Comparison of ENCODE assay signal across 9 cellular contexts in the genomic region with DNA sequence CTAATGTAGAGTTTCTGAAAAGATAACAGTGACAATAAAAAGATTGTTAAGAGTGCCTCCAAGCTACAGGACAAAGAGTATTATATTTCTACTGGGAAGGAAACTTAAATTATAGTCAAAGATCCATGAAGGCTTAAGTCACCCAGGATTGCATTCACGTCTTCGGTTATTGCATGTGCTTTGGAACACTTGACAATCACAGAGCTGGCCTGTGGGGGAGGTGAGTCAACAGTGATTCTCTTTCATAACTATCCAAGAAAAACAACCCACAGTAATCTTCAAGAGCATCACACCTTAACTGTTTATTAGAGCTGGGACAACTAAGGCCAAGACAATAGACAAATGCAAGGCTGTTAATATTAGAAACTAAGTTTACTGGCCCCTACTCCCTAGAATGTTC. TPM values are rescaled to one million over a fixed set of nuclear protein-coding genes. Genes with fewer than 3 reads are reported as not detected.
DNase-seq lines count a peak whose midpoint lies in the region; ATAC-seq and TF ChIP-seq lines count a peak whose summit lies in the region.
"Had no signal": no experiment of that assay in that cellular context is flagged by ENCODE, and none has a peak within 500 bp of the region (broad histone marks: within the 10 kb centered on the region; RNA-seq: fewer than 3 reads in every experiment).

No MANE protein-coding gene starts in this region.

- peak overlapping the region; percentile 30; the same call in 1 of the 2 replicates for H3K4ac ChIP-seq in IMR-90 (ENCODE audit: low read depth, low read length)

- H4K5ac ChIP-seq in IMR-90 (ENCODE audit: low read depth, low read length): no peak overlapping the region; the same call in 1 of the 2 replicates

- TF ChIP-seq POLR2A in IMR-90 (IDR thresholded peaks at IDR 0.05; ENCODE audit: low read depth, low read length): no peak
- TF ChIP-seq POLR2A in right lobe of liver (IDR thresholded peaks at IDR 0.05): no peak

- H4K91ac ChIP-seq in IMR-90 (ENCODE audit: insufficient read depth, low read depth, low read length): no peak overlapping the region

- H3K23ac ChIP-seq in IMR-90 (ENCODE audit: low read depth, low read length): no peak overlapping the region

- dilution Hi-C loops in IMR-90 (cut with HindIII; ENCODE audit: low sequenced_read_pairs, unreplicated experiment): no loop called here

- H2BK5ac ChIP-seq in IMR-90 (ENCODE audit: low read depth, low read length, poor library complexity, severe bottlenecking): peak overlapping the region; percentile 63

- CTCF ChIA-PET in IMR-90 (lab: Yijun Ruan, JAX): interaction anchor here (1.1 kb wide), 1 partner anchor 13 kb away, joined by 3 read pairs; no protein-coding TSS in a partner anchor

- H4K20me1 ChIP-seq in IMR-90 (ENCODE audit: insufficient read depth, low read length): peaks cover 3% of the 10 kb centered on the region; the same call in 1 of the 2 replicates
- H4K20me1 ChIP-seq: BLaER1 had no signal

- WGBS in IMR-90 (ENCODE audit: extremely low coverage in 2 of 2, insufficient read length in 1 of 2), 2 experiments: no CpG with 5 or more reads among the region's 2 CpGs
- WGBS in right lobe of liver (ENCODE audit: insufficient coverage, low coverage, low lambda C conversion rate, missing lambda C conversion rate): 21% methylated on average over 2 of the region's 2 CpGs

- peak overlapping the region; percentile 33; the same call in 1 of the 2 replicates for H3K14ac ChIP-seq in IMR-90 (replicated peaks; ENCODE audit: low read depth, low read length)

- H2BK120ac ChIP-seq in IMR-90 (ENCODE audit: low read depth, low read length): peak overlapping the region; percentile 45; the same call in 1 of the 2 replicates

- H2BK15ac ChIP-seq in IMR-90 (ENCODE audit: low read depth, low read length): 0 out of 3 replicates have a peak overlapping the region, but pooled peaks have one; percentile 1

- H3K79me2 ChIP-seq in ACC112 (ENCODE audit: control insufficient read depth, insufficient read depth, low read length, unreplicated experiment): peaks cover 56% of the 10 kb centered on the region

- ATAC-seq in IMR-90 (ENCODE audit: low read depth) (peak; percentile 27; the same call in 1 of the 2 replicates), right lobe of liver (peak; percentile 61 to 83 (median 66))

- DNase-seq in IMR-90 (peak; percentile 86), brain microvascular endothelial cell (peak; percentile 76), right lobe of liver (no peak), GF-D8 (lab: John Stamatoyannopoulos, UW) (no peak), ecto neural progenitor cell (ENCODE audit: low spot score) (no peak), NCI-H187 (lab: John Stamatoyannopoulos, UW) (no peak), BE2C (no peak)

- H3K4me3 ChIP-seq in ACC112 (ENCODE audit: low read depth, low read length) (peak overlapping the region; percentile 31), IMR-90 (ENCODE audit: insufficient read depth, low read depth, low read length) (no peak overlapping the region), brain microvascular endothelial cell (ENCODE audit: low read depth, low read length) (no peak overlapping the region), right lobe of liver (no peak overlapping the region), BE2C (ENCODE audit: low read depth, low read length) (no peak overlapping the region)
- H3K4me3 ChIP-seq: BLaER1 had no signal

- peak overlapping the region; percentile 42; the same call in 1 of the 2 replicates for H3K4me2 ChIP-seq in IMR-90 (ENCODE audit: low read depth, low read length)
- H3K4me2 ChIP-seq: BLaER1 had no signal

- H3K36me3 ChIP-seq in ACC112 (ENCODE audit: insufficient read depth, low read length): peaks cover 14% of the 10 kb centered on the region; the same call in 1 of the 2 replicates
- no peaks in the 10 kb centered on the region for H3K36me3 ChIP-seq in IMR-90 (ENCODE audit: control insufficient read depth, insufficient read depth, low read length)
- H3K36me3 ChIP-seq in brain microvascular endothelial cell (replicated peaks): no peaks in the 10 kb centered on the region
- H3K36me3 ChIP-seq in right lobe of liver: no peaks in the 10 kb centered on the region
- H3K36me3 ChIP-seq in BE2C: no peaks in the 10 kb centered on the region
- H3K36me3 ChIP-seq: BLaER1 had no signal

- POLR2A ChIA-PET in IMR-90 (lab: Charles Lee; ENCODE audit: unreplicated experiment): interaction anchor here (0.6 kb wide), 1 partner anchor 412 kb away, joined by 3 read pairs; no protein-coding TSS in a partner anchor

- no peak overlapping the region for H3K9ac ChIP-seq in IMR-90 (ENCODE audit: low read depth, low read length)
- H3K9ac ChIP-seq: BLaER1 had no signal

- intact Hi-C loops in IMR-90 (cut with micrococcal nuclease): no loop called here
- intact Hi-C loops in right lobe of liver (cut with DNase I): no loop called here

- H3K9me3 ChIP-seq in IMR-90 (ENCODE audit: control insufficient read depth, insufficient read depth, low read length) (peaks cover 4% of the 10 kb centered on the region), right lobe of liver (no peaks in the 10 kb centered on the region), BE2C (no peaks in the 10 kb centered on the region)

- H3K9me1 ChIP-seq in IMR-90 (ENCODE audit: insufficient read depth, low read length): peaks cover 3% of the 10 kb centered on the region; the same call in 1 of the 2 replicates

- H3K4me1 ChIP-seq in ACC112 (ENCODE audit: control insufficient read depth, insufficient read depth, low read length, unreplicated experiment): peaks cover 42% of the 10 kb centered on the region
- H3K4me1 ChIP-seq in IMR-90 (ENCODE audit: control insufficient read depth, insufficient read depth, low read length): peaks cover 13% of the 10 kb centered on the region
- H3K4me1 ChIP-seq in right lobe of liver: no peaks in the 10 kb centered on the region
- no peaks in the 10 kb centered on the region for H3K4me1 ChIP-seq in BE2C
- H3K4me1 ChIP-seq: BLaER1 had no signal

- peaks cover 32 to 53% of the 10 kb centered on the region in 2 experiments for H3K79me1 ChIP-seq in IMR-90 (ENCODE audit: low read depth in 1 of 2, low read length in 2 of 2)

- TF ChIP-seq CTCF in IMR-90 (conservative IDR thresholded peaks at IDR 0.05; ENCODE audit: low read depth, low read length): no peak
- TF ChIP-seq CTCF in brain microvascular endothelial cell (IDR thresholded peaks at IDR 0.05; ENCODE audit: low read depth, low read length, missing control alignments): no peak
- no peak for TF ChIP-seq CTCF in right lobe of liver (IDR thresholded peaks at IDR 0.05)
- no peak for TF ChIP-seq CTCF in BE2C (IDR thresholded peaks at IDR 0.05; ENCODE audit: low read depth, low read length)

- H2BK20ac ChIP-seq in IMR-90 (ENCODE audit: low read depth, low read length): 0 out of 2 replicates have a peak overlapping the region, but pooled peaks have one; percentile 4

- no peak overlapping the region for H3K56ac ChIP-seq in IMR-90 (ENCODE audit: extremely low read depth, insufficient read depth, low read length)

- in situ Hi-C loops in IMR-90 (cut with MboI; ENCODE audit: low sequenced_read_pairs): no loop called here
- in situ Hi-C loops in brain microvascular endothelial cell (cut with HindIII; ENCODE audit: low pct_ligation_motif_present, low sequenced_read_pairs): no loop called here

- TF ChIP-seq RAD21 in IMR-90 (IDR thresholded peaks at IDR 0.05; ENCODE audit: low read length): no peak

- BruUV-seq in IMR-90 (replicated peaks; lab: Mats Ljungman, UMichigan): no TSS peak

- peak overlapping the region; percentile 4 to 31; a peak in 2 of 4 replicates for H4K8ac ChIP-seq in IMR-90 (ENCODE audit: low read depth in 2 of 2, low read length in 2 of 2)

- H2AFZ ChIP-seq in ACC112 (ENCODE audit: low read length, unreplicated experiment) (peak overlapping the region; percentile 62), IMR-90 (replicated peaks; ENCODE audit: low read length, poor library complexity) (no peak overlapping the region)

- H3K27me3 ChIP-seq in ACC112 (ENCODE audit: insufficient read depth, low read length) (no peaks in the 10 kb centered on the region), IMR-90 (ENCODE audit: control insufficient read depth, insufficient read depth, low read length) (no peaks in the 10 kb centered on the region), brain microvascular endothelial cell (replicated peaks) (no peaks in the 10 kb centered on the region), right lobe of liver (no peaks in the 10 kb centered on the region), BE2C (no peaks in the 10 kb centered on the region)
- H3K27me3 ChIP-seq: BLaER1 had no signal

- no peak overlapping the region for H2AK5ac ChIP-seq in IMR-90 (ENCODE audit: low read depth, low read length)

- H3K27ac ChIP-seq in ACC112 (ENCODE audit: low read depth, low read length) (peak overlapping the region; percentile 92), IMR-90 (ENCODE audit: insufficient read depth, low read length) (no peak overlapping the region; the same call in 1 of the 2 replicates), brain microvascular endothelial cell (peak overlapping the region; percentile 22), right lobe of liver (no peak overlapping the region)
- H3K27ac ChIP-seq: BLaER1 had no signal

- no peak overlapping the region for H2AK9ac ChIP-seq in IMR-90 (replicated peaks; ENCODE audit: low read depth, low read length, poor library complexity)

- H3K18ac ChIP-seq in IMR-90 (ENCODE audit: low read depth, low read length): peak overlapping the region; percentile 72

TF ChIP-seq in IMR-90, 13 proteins besides CTCF, POLR2A, EP300 and RAD21 (continues in another document):
- TF ChIP-seq FOS (IDR thresholded peaks at IDR 0.05; ENCODE audit: low read depth, low read length) (peak; percentile 24; the same call in 1 of the 2 replicates), BHLHE40 (IDR thresholded peaks at IDR 0.05; ENCODE audit: low read depth, low read length) (peak; percentile 84), NFE2L2 (IDR thresholded peaks at IDR 0.05; ENCODE audit: low read depth, low read length) (no peak), RCOR1 (IDR thresholded peaks at IDR 0.05; ENCODE audit: insufficient replicate concordance, low read length) (peak; percentile 12), CEBPB (IDR thresholded peaks at IDR 0.05; ENCODE audit: low read depth, low read length) (peak; percentile 93), CHD1 (IDR thresholded peaks at IDR 0.05; ENCODE audit: low read depth, low read length) (no peak)

RNA-seq across cellular contexts. Expression of a gene that starts 40.3 kb away (rescaled TPM):
- total RNA-seq in IMR-90 (2012; rRNA removed) (90.7 and 105 TPM in 2 replicates), right lobe of liver (10 to 100 TPM in 3 of 6 experiments, 1 to 10 TPM in 3; 6.6 to 19.0 (median 10.3) TPM)
- 15.6 and 19.8 TPM in 2 replicates for polyA plus RNA-seq in IMR-90 (2012; rRNA removed)
- polyA plus RNA-seq in IMR-90 (2012; cell fraction: cytosol; rRNA removed): 4.4 and 11.0 TPM in 2 replicates
- 13.5 and 32.1 TPM in 2 replicates for polyA plus RNA-seq in IMR-90 (2012; cell fraction: nucleus; rRNA removed; ENCODE audit: low replicate concordance)
- not detected for polyA plus RNA-seq in BE2C (2012; ENCODE audit: insufficient read depth, insufficient read length, low read depth)

Comparison
In these comparisons a context has a peak if more than half of its experiments do, and no peak if none do; other contexts are left out.
1. H3K27ac ChIP-seq: peak in ACC112 (single experiment) and brain microvascular endothelial cell (single experiment); none in IMR-90 (single experiment) and right lobe of liver (0 of 3).
2. DNase-seq: peak in IMR-90 (single experiment) and brain microvascular endothelial cell (single experiment); none in right lobe of liver (0 of 3), GF-D8 (single experiment), ecto neural progenitor cell (single experiment), NCI-H187 (0 of 2) and BE2C (single experiment).